ENCODE assay signal across 8 cellular contexts in genomic region chr17:38322156-38322779, GRCh38. TPM values are rescaled to one million over a fixed set of nuclear protein-coding genes. Genes with fewer than 3 reads are reported as not detected.
DNase-seq lines count a peak whose midpoint lies in the region; ATAC-seq and TF ChIP-seq lines count a peak whose summit lies in the region.

No MANE protein-coding gene starts in this region.

- peak; percentile 85 for TF ChIP-seq CTCF in endodermal cell (conservative IDR thresholded peaks at IDR 0.05)

- H3K36me3 Mint-ChIP-seq in endodermal cell (ENCODE audit: low read depth) = peaks cover 44% of the 10 kb centered on the region
- peaks cover 0 to 52% (median 3%) of the 10 kb centered on the region in 3 donors for H3K36me3 Mint-ChIP-seq in naive thymus-derived CD8-positive, alpha-beta T cell

- POLR2A ChIA-PET in naive thymus-derived CD8-positive, alpha-beta T cell (lab: Charles Lee) = interaction anchor here (0.6 kb wide), 1 partner anchor 94 kb away, joined by 7 read pairs; no protein-coding TSS in a partner anchor

- ATAC-seq in naive thymus-derived CD8-positive, alpha-beta T cell = peak; percentile 83 to 97
- no peak for ATAC-seq in GM18520 (IDR thresholded peaks at IDR 0.05; ENCODE audit: unreplicated experiment)

- no peak overlapping the region for H3K4me3 ChIP-seq in endodermal cell (ENCODE audit: low read length)

- DNase-seq in NCI-H446 (lab: John Stamatoyannopoulos, UW) = peak; percentile 11 to 34
- DNase-seq in NCI-H446 treated with DMSO at 0.1 percent for 48 hours (lab: John Stamatoyannopoulos, UW) = no peak
- DNase-seq in NCI-H226 = peak; percentile 21
- peak; percentile 88 for DNase-seq in activated CD8-positive, alpha-beta memory T cell treated with anti-CD3 and anti-CD28 coated beads for 24 hours
- DNase-seq in endodermal cell = peak; percentile 93
- peak; percentile 37 to 84 (median 66) for DNase-seq in naive thymus-derived CD8-positive, alpha-beta T cell
- peak; percentile 47 for DNase-seq in stimulated activated naive CD4-positive, alpha-beta T cell treated with Interleukin-2 at 50 U/mL for 16 hours (lab: John Stamatoyannopoulos, UW)

- H3K9ac ChIP-seq in endodermal cell (ENCODE audit: extremely low read depth, low read length, poor library complexity, severe bottlenecking) = no peak overlapping the region

- no peak overlapping the region for H3K27ac Mint-ChIP-seq in endodermal cell
- peak overlapping the region in 1 of 10 donors; percentile 30 for H3K27ac Mint-ChIP-seq in naive thymus-derived CD8-positive, alpha-beta T cell

- WGBS in endodermal cell (ENCODE audit: insufficient coverage in 1 of 2, insufficient read length in 1 of 2), 2 experiments = 35 to 64% methylated on average over 2 to 8 of the region's 8 CpGs

- no peaks in the 10 kb centered on the region for H3K27me3 Mint-ChIP-seq in endodermal cell (ENCODE audit: insufficient read depth)
- no peaks in the 10 kb centered on the region for H3K27me3 Mint-ChIP-seq in naive thymus-derived CD8-positive, alpha-beta T cell

- peaks cover 11% of the 10 kb centered on the region for H3K4me1 ChIP-seq in endodermal cell (ENCODE audit: control insufficient read depth, insufficient read depth, low read length)

- no peak overlapping the region for H3K27ac ChIP-seq in endodermal cell (ENCODE audit: low read depth, low read length)

- H3K9me3 Mint-ChIP-seq in endodermal cell = no peaks in the 10 kb centered on the region
- H3K9me3 Mint-ChIP-seq in naive thymus-derived CD8-positive, alpha-beta T cell = no peaks in the 10 kb centered on the region

- peaks cover 19% of the 10 kb centered on the region for H3K4me1 Mint-ChIP-seq in endodermal cell
- H3K4me1 Mint-ChIP-seq in naive thymus-derived CD8-positive, alpha-beta T cell = peaks cover 9 to 20% (median 14%) of the 10 kb centered on the region in 4 donors

- H3K4me3 Mint-ChIP-seq in endodermal cell = no peak overlapping the region
- H3K4me3 Mint-ChIP-seq in naive thymus-derived CD8-positive, alpha-beta T cell = no peak overlapping the region

- no peaks in the 10 kb centered on the region for H3K27me3 ChIP-seq in endodermal cell (ENCODE audit: control insufficient read depth, insufficient read depth, low read length, poor library complexity, severe bottlenecking)

- H3K9me3 ChIP-seq in endodermal cell (ENCODE audit: control insufficient read depth, low read length) = no peaks in the 10 kb centered on the region

- peaks cover 25% of the 10 kb centered on the region for H3K36me3 ChIP-seq in endodermal cell (ENCODE audit: control insufficient read depth, insufficient read depth, low read length)

RNA-seq across cellular contexts. Expression of gene GPR179, which starts 21.5 kb away (rescaled TPM):
- total RNA-seq in endodermal cell = not detected
- not detected for polyA plus RNA-seq in endodermal cell (2013, experiment 1 of 2)
- polyA plus RNA-seq in endodermal cell (2013, experiment 2 of 2) = 0.04 TPM
- under 1 TPM; 0.11 to 0.21 TPM for total RNA-seq in naive thymus-derived CD8-positive, alpha-beta T cell
- not detected for polyA plus RNA-seq in naive thymus-derived CD8-positive, alpha-beta T cell

RNA-seq across cellular contexts. Expression of gene MRPL45, which starts 25.3 kb away (rescaled TPM):
- 10 to 100 TPM; 48.8 to 51.9 TPM for total RNA-seq in endodermal cell
- polyA plus RNA-seq in endodermal cell (2013, experiment 1 of 2) = 49.7 TPM
- polyA plus RNA-seq in endodermal cell (2013, experiment 2 of 2) = 47.2 TPM
- 10 to 100 TPM; 23.8 to 24.0 TPM for total RNA-seq in naive thymus-derived CD8-positive, alpha-beta T cell
- 10 to 100 TPM; 21.6 to 34.7 (median 26.0) TPM for polyA plus RNA-seq in naive thymus-derived CD8-positive, alpha-beta T cell

RNA-seq across cellular contexts. Expression of gene SOCS7, which starts 29.4 kb away (rescaled TPM):
- total RNA-seq in endodermal cell = 10 to 100 TPM; 24.4 to 28.1 TPM
- 18.4 TPM for polyA plus RNA-seq in endodermal cell (2013, experiment 1 of 2)
- polyA plus RNA-seq in endodermal cell (2013, experiment 2 of 2) = 16.2 TPM
- 10 to 100 TPM; 19.8 to 21.7 TPM for total RNA-seq in naive thymus-derived CD8-positive, alpha-beta T cell
- polyA plus RNA-seq in naive thymus-derived CD8-positive, alpha-beta T cell = 1 to 10 TPM in 1 of 3 donors, under 1 TPM in 2; 0.66 to 1.2 (median 0.83) TPM
